In the genomic region with DNA sequence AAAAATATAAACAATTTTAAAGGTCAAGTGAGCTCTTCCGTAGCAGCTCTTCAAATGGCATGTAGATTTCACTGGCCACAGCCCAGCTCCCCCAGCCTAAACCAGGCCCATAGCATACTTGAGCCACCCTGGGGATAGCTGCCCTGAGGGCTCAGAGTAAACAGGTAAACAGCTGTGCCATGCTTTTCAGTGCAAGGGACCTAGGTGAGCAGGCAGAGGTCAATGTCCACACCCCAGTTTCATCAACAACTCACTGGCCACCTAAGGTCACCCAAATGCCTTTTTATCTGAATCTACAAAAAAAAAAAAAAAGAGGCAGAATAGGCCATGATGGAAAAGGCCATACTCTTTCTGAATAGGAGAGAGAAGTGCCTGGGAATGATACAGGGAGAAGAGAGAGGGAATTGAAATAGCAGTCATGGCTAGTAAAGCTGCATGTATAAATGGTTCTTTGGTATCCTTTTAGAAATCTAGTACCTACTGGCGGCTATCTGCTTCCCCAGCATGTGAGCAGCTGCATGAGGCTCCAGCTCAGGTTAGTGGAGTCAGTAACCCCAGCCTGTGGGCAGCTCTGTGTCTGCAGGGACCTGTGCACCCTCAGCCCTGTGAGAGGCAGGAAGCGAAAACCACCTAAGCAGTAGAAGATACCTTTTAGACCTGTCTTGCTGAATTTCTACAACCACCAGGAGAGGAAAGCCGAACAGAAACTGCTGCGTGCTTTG, we compare ENCODE assay signal across 22 cellular contexts.
"Had no signal": no experiment of that assay in that cellular context is flagged by ENCODE, and none has a peak within 500 bp of the region (broad histone marks: within the 10 kb centered on the region; RNA-seq: fewer than 3 reads in every experiment).

No MANE protein-coding gene starts in this region.

- FAIRE-seq: endothelial cell of umbilical vein had no signal

- H3K4me3 ChIP-seq: right atrium auricular region, skin epidermis, tibial nerve had no signal

- DNase-seq: activated B cell treated with CpG ODN at 0.5 μM for 24 hours; activated CD4-positive, alpha-beta T cell treated with anti-CD3 and anti-CD28 coated beads, Interleukin-2, amount 10 ng/mL, durations not matched to agents 24 days and 14 days; activated CD8-positive, alpha-beta memory T cell treated with anti-CD3 and anti-CD28 coated beads, Interleukin-2, amount 50 U/mL, for 48 hours; activated naive CD4-positive, alpha-beta T cell treated with Interleukin-2 at 50 U/mL for 16 hours; activated T-cell treated with anti-CD3 and anti-CD28 coated beads, Interleukin-2, amount 50 U/mL, for 72 hours; anterior cingulate cortex; brain microvascular endothelial cell; cortex of kidney; effector CD4-positive, alpha-beta T cell; foreskin fibroblast; kidney glomerular epithelial cell; mesendoderm; nucleus accumbens; stimulated activated CD4-positive, alpha-beta T cell treated with anti-CD3 and anti-CD28 coated beads, Interleukin-4, amount 100 ng/mL, for 24 hours; stimulated activated naive CD4-positive, alpha-beta T cell; substantia nigra; T-helper 2 cell had no signal

- H3K27ac ChIP-seq: brain microvascular endothelial cell, right atrium auricular region, skin epidermis, tibial nerve had no signal

- H3K9me3 ChIP-seq: right atrium auricular region, tibial nerve had no signal

- H3K4me1 ChIP-seq: right atrium auricular region, tibial nerve had no signal

- H3K36me3 ChIP-seq: brain microvascular endothelial cell, right atrium auricular region, tibial nerve had no signal

- ATAC-seq: activated T-cell treated with anti-CD3 and anti-CD28 coated beads, Interleukin-2, amount 50 U/mL, for 72 hours; natural killer cell treated with Interleukin-12 subunit alpha and Interleukin-12 subunit beta and Interleukin-15 and Interleukin-18, amount 100 ng/mL, for 72 hours had no signal

- H3K27me3 ChIP-seq: brain microvascular endothelial cell, right atrium auricular region, tibial nerve had no signal
